Comparison of ENCODE assay signal across 20 cellular contexts in genomic region chr14:49612671-49613070, GRCh38.
"Had no signal": no experiment of that assay in that cellular context is flagged by ENCODE, and none has a peak within 500 bp of the region (broad histone marks: within the 10 kb centered on the region; RNA-seq: fewer than 3 reads in every experiment).

No MANE protein-coding gene starts in this region.

- H3K4me3 ChIP-seq: dorsolateral prefrontal cortex, mucosa of descending colon, neural progenitor cell, prostate gland, right lobe of liver, suprapubic skin, thyroid gland had no signal

- H3K27me3 ChIP-seq: dorsolateral prefrontal cortex, neural progenitor cell, right lobe of liver, suprapubic skin, thyroid gland had no signal

- DNase-seq: cortex of kidney; dorsolateral prefrontal cortex; effector CD8-positive, alpha-beta T cell; foreskin melanocyte; head of caudate nucleus; hippocampal formation; left colon; mammary epithelial cell; mucosa of descending colon; naive thymus-derived CD8-positive, alpha-beta T cell; occipital lobe; retina; right lobe of liver; stimulated activated CD4-positive, alpha-beta T cell treated with anti-CD3 and anti-CD28 coated beads, Interleukin-2, amount 100 ng/mL, for 48 hours; stimulated activated naive CD4-positive, alpha-beta T cell treated with Interleukin-2 at 50 U/mL for 16 hours; thyroid gland had no signal

- H3K27ac ChIP-seq: dorsolateral prefrontal cortex, neural progenitor cell, parathyroid adenoma, prostate gland, right lobe of liver, suprapubic skin, thyroid gland had no signal

- H3K36me3 ChIP-seq: neural progenitor cell, prostate gland, right lobe of liver, suprapubic skin had no signal

- H3K9ac ChIP-seq: neural progenitor cell, parathyroid adenoma had no signal

- H3K9me3 ChIP-seq: mucosa of descending colon, prostate gland, right lobe of liver, suprapubic skin, thyroid gland had no signal

- H3K4me1 ChIP-seq: neural progenitor cell, parathyroid adenoma, prostate gland, right lobe of liver, suprapubic skin, thyroid gland had no signal
